ENCODE assay signal across 28 cellular contexts in genomic region chr7:145104400-145104799, GRCh38.
"Had no signal": no experiment of that assay in that cellular context is flagged by ENCODE, and none has a peak within 500 bp of the region (broad histone marks: within the 10 kb centered on the region; RNA-seq: fewer than 3 reads in every experiment).

No MANE protein-coding gene starts in this region.

- DNase-seq: natural killer cell; occipital lobe; ovary; posterior cingulate gyrus; psoas muscle; right cardiac atrium; spleen; stimulated activated CD4-positive, alpha-beta T cell treated with anti-CD3 and anti-CD28 coated beads, Interleukin-12 subunit alpha, Interleukin-12 subunit beta, amount 100 ng/mL, for 4 hours; stimulated activated CD4-positive, alpha-beta T cell treated with anti-CD3 and anti-CD28 coated beads, Interleukin-1b, Interleukin-23, amount 100 ng/mL, for 48 hours; stimulated activated CD4-positive, alpha-beta T cell treated with anti-CD3 and anti-CD28 coated beads, Interleukin-4, amount 100 ng/mL, for 1 hour; stimulated activated CD4-positive, alpha-beta T cell treated with anti-CD3 and anti-CD28 coated beads, Interleukin-4, amount 100 ng/mL, for 4 hours; stimulated activated CD8-positive, alpha-beta memory T cell treated with anti-CD3 and anti-CD28 coated beads, Interleukin-4, amount 100 ng/mL, for 48 hours; stimulated activated naive CD4-positive, alpha-beta T cell; stimulated activated naive CD8-positive, alpha-beta T cell treated with anti-CD3 and anti-CD28 coated beads, Interleukin-15, amount 100 ng/mL, for 72 hours; stimulated activated naive CD8-positive, alpha-beta T cell treated with anti-CD3 and anti-CD28 coated beads, Interleukin-15, Interleukin-2, amounts not matched to agents 100 U/mL and 50 U/mL, for 24 hours; substantia nigra; testis; tibial artery; transverse colon; upper lobe of right lung; uterus had no signal

- H3K79me2 ChIP-seq: parathyroid adenoma had no signal

- H3K36me3 ChIP-seq: neural progenitor cell, ovary, spleen, suprapubic skin, tibial artery, transverse colon, upper lobe of right lung, uterus had no signal

- H3K27ac ChIP-seq: neural progenitor cell, ovary, parathyroid adenoma, psoas muscle, skin epidermis, spleen, suprapubic skin, testis, tibial artery, transverse colon, upper lobe of right lung, uterus had no signal

- H3K4me3 ChIP-seq: neural progenitor cell, ovary, psoas muscle, skin epidermis, smooth muscle cell, spleen, suprapubic skin, testis, tibial artery, transverse colon, upper lobe of right lung, uterus had no signal

- ATAC-seq: natural killer cell; psoas muscle; right cardiac atrium; sciatic nerve; stimulated activated memory B cell treated with anti-CD40 and anti-IgM and Interleukin-4, amounts not matched to agents 10 μg/mL and 1 μg/mL and 100 μg/mL, for 72 hours; stimulated activated naive CD8-positive, alpha-beta T cell treated with anti-CD3 and anti-CD28 coated beads, Interleukin-15, amount 100 ng/mL, for 72 hours; stimulated activated naive CD8-positive, alpha-beta T cell treated with anti-CD3 and anti-CD28 coated beads, Interleukin-15, Interleukin-2, amounts not matched to agents 100 U/mL and 50 U/mL, for 24 hours; upper lobe of right lung had no signal

- H2AFZ ChIP-seq: neural progenitor cell, parathyroid adenoma had no signal

- H3K4me1 ChIP-seq: neural progenitor cell, parathyroid adenoma, psoas muscle, spleen, suprapubic skin, testis, transverse colon, upper lobe of right lung, uterus had no signal

- H3K27me3 ChIP-seq: neural progenitor cell, ovary, spleen, suprapubic skin, testis, tibial artery, transverse colon, upper lobe of right lung, uterus had no signal

- H3K9ac ChIP-seq: neural progenitor cell, parathyroid adenoma had no signal

- H3K9me3 ChIP-seq: ovary, psoas muscle, spleen, suprapubic skin, testis, tibial artery, transverse colon, upper lobe of right lung, uterus had no signal

- H3K4me2 ChIP-seq: neural progenitor cell, smooth muscle cell had no signal
